In genomic region chr5:79236364-79236969, GRCh38 we compare ENCODE assay signal across 8 cellular contexts. TPM values are rescaled to one million over a fixed set of nuclear protein-coding genes. Genes with fewer than 3 reads are reported as not detected.
DNase-seq lines count a peak whose midpoint lies in the region; ATAC-seq, FAIRE-seq and TF ChIP-seq lines count a peak whose summit lies in the region.

No MANE protein-coding gene starts in this region.

- H3K9me1 ChIP-seq in K562 (ENCODE audit: control insufficient read depth, insufficient read depth, low read length), result no peaks in the 10 kb centered on the region

- H2AFZ ChIP-seq in K562 (ENCODE audit: low read depth, low read length), result peak overlapping the region; percentile 94

- H3K27me3 ChIP-seq in SJSA1 (replicated peaks) (no peaks in the 10 kb centered on the region), K562 (ENCODE audit: control insufficient read depth in 2 of 2, insufficient read depth in 2 of 2, low read length in 2 of 2) (no peaks in the 10 kb centered on the region)

- BruUV-seq in K562 (replicated peaks; lab: Mats Ljungman, UMichigan), result no TSS peak

- peak; percentile 19 for DNase-seq in AG08395 (ENCODE audit: low spot score)
- no peak for DNase-seq in SJSA1 (ENCODE audit: low read depth in 1 of 2, low spot score in 2 of 2)
- peak; percentile 43 to 58 (median 50) for DNase-seq in K562 (ENCODE audit: extremely low read depth in 1 of 4, low spot score in 3 of 4)
- peak; percentile 72 for DNase-seq in iPS-NIHi11 (ENCODE audit: low spot score)
- DNase-seq in stimulated activated CD4-positive, alpha-beta T cell treated with anti-CD3 and anti-CD28 coated beads, Interleukin-15, amount 100 ng/mL, for 1 hour (ENCODE audit: low read depth in 1 of 2, low spot score in 1 of 2), result peak; percentile 14 to 15
- DNase-seq in G401 (ENCODE audit: low spot score), result no peak

- no peak for FAIRE-seq in K562 (lab: Jason Lieb, UNC)

- peak overlapping the region; percentile 13; the same call in 1 of the 2 replicates for H3K27ac ChIP-seq in SJSA1
- peak overlapping the region; percentile 73 for H3K27ac ChIP-seq in K562 (ENCODE audit: extremely low read depth, low read depth, low read length)

- no peak for TF ChIP-seq POLR2A in K562 (conservative IDR thresholded peaks at IDR 0.05)

- H3K4me2 ChIP-seq in K562 (ENCODE audit: insufficient read depth, low read length), result peak overlapping the region; percentile 80

- no peak for TF ChIP-seq CTCF in K562 (IDR thresholded peaks at IDR 0.05 in 2 of 3, conservative IDR thresholded peaks at IDR 0.05 in 1 of 3; ENCODE audit: insufficient read depth in 2 of 3, low read depth in 1 of 3, low read length in 3 of 3)

- WGBS in K562 (ENCODE audit: insufficient coverage, low coverage, missing lambda C conversion rate), result 1% methylated on average over 51 of the region's 77 CpGs

- H3K9me3 ChIP-seq in SJSA1 (replicated peaks) (no peaks in the 10 kb centered on the region), K562 (replicated peaks; ENCODE audit: control insufficient read depth, insufficient read depth, low read depth, low read length) (no peaks in the 10 kb centered on the region)

- H3K4me1 ChIP-seq in SJSA1 (replicated peaks) (peaks cover 26% of the 10 kb centered on the region), K562 (replicated peaks in 1 of 2; ENCODE audit: control insufficient read depth in 2 of 2, insufficient read depth in 2 of 2, low read length in 2 of 2) (peaks cover 0 to 20% of the 10 kb centered on the region in 2 experiments; a peak in 3 of 5 replicates)

- POLR2A ChIA-PET in K562 (lab: Yijun Ruan, JAX), result interaction anchor here (0.6 to 2.4 kb wide), 9 partner anchors 10 to 242 kb away, joined by 3 to 16 read pairs (median 3); no protein-coding TSS in a partner anchor

- TF ChIP-seq EP300 in K562 (IDR thresholded peaks at IDR 0.05; ENCODE audit: low read length), result no peak

- intact Hi-C loops in K562 (cut with micrococcal nuclease), result loop anchor here (5.0 kb wide), 2 partner anchors 104 to 276 kb away; partner anchors contain the start of gene HOMER1

- H4K20me1 ChIP-seq in K562 (replicated peaks; ENCODE audit: control insufficient read depth, insufficient read depth, low read length), result no peaks in the 10 kb centered on the region

- peaks cover 4% of the 10 kb centered on the region for H3K36me3 ChIP-seq in SJSA1
- no peaks in the 10 kb centered on the region for H3K36me3 ChIP-seq in K562 (ENCODE audit: control insufficient read depth, insufficient read depth, low read length)

- in situ Hi-C loops in K562 (cut with MboI) (no loop called here), G401 (cut with HindIII; ENCODE audit: low sequenced_read_pairs) (no loop called here)

- TF ChIP-seq RAD21 in K562 (CRISPR knock-in tag; conservative IDR thresholded peaks at IDR 0.05 in 1 of 2, IDR thresholded peaks at IDR 0.05 in 1 of 2), result no peak

- CTCF ChIA-PET in K562 (lab: Yijun Ruan, JAX; ENCODE audit: low intra/inter-chr PET ratio), result interaction anchor here (0.7 kb wide), 1 partner anchor 349 kb away, joined by 3 read pairs; no protein-coding TSS in a partner anchor

- H3K4me3 ChIP-seq in SJSA1 (peak overlapping the region; percentile 91), K562 (peak overlapping the region; percentile 52)

- peak; percentile 11 for ATAC-seq in GM18861 (IDR thresholded peaks at IDR 0.05; ENCODE audit: unreplicated experiment)
- peak; percentile 26 for ATAC-seq in HG03066 (IDR thresholded peaks at IDR 0.05; ENCODE audit: low read depth, unreplicated experiment)
- peak; percentile 23 for ATAC-seq in K562

- peaks cover 44% of the 10 kb centered on the region for H3K79me2 ChIP-seq in K562 (ENCODE audit: control insufficient read depth, insufficient read depth, low read length)

- H3K9ac ChIP-seq in K562 (ENCODE audit: insufficient read depth in 1 of 2, low read depth in 2 of 2, low read length in 2 of 2), result peak overlapping the region; percentile 74 to 94

TF ChIP-seq in K562, 482 proteins besides CTCF, POLR2A, EP300 and RAD21 (continues in another document):
- TF ChIP-seq CC2D1A (IDR thresholded peaks at IDR 0.05), result no peak
- no peak for TF ChIP-seq ZBTB43 (CRISPR knock-in tag; IDR thresholded peaks at IDR 0.05)
- no peak for TF ChIP-seq TCF3 (CRISPR knock-in tag; IDR thresholded peaks at IDR 0.05)
- no peak for TF ChIP-seq ZNF512 (tag; IDR thresholded peaks at IDR 0.05)
- no peak for TF ChIP-seq FOXK2 (conservative IDR thresholded peaks at IDR 0.05 in 1 of 2, IDR thresholded peaks at IDR 0.05 in 1 of 2; ENCODE audit: low read depth in 2 of 2)
- TF ChIP-seq FOXK1 (CRISPR knock-in tag; IDR thresholded peaks at IDR 0.05; ENCODE audit: borderline replicate concordance), result no peak
- TF ChIP-seq ZBTB17 (CRISPR knock-in tag; IDR thresholded peaks at IDR 0.05), result peak; percentile 23; the same call in 1 of the 2 replicates
- no peak for TF ChIP-seq POLR2H (tag; IDR thresholded peaks at IDR 0.05; ENCODE audit: low read depth)
- no peak for TF ChIP-seq BRF1 (IDR thresholded peaks at IDR 0.05; ENCODE audit: borderline replicate concordance, extremely low read depth, insufficient read length)
- no peak for TF ChIP-seq GTF2A2 (tag; IDR thresholded peaks at IDR 0.05)
- TF ChIP-seq MNT (conservative IDR thresholded peaks at IDR 0.05), result no peak

RNA-seq across cellular contexts. Expression of gene JMY, which starts 0.5 kb away (rescaled TPM):
- 2.3 and 2.9 TPM in 2 replicates for total RNA-seq in SJSA1 (2014; rRNA removed; shearing (Covaris generic))
- 3.2 and 10.4 TPM in 2 replicates for total RNA-seq in K562 (2011; cell fraction: chromatin; rRNA removed; ENCODE audit: low replicate concordance)
- total RNA-seq in K562 (2011; cell fraction: nucleolus; rRNA removed), result 2.8 and 3.8 TPM in 2 replicates
- 5.1 and 7.3 TPM in 2 replicates for total RNA-seq in K562 (2011; cell fraction: nucleoplasm; rRNA removed)
- total RNA-seq in K562 (2014; rRNA removed) (4.5 and 4.7 TPM in 2 replicates), K562 (2014; rRNA removed; fragmentation: Illumina TruSeq; extraction: Trizol) (5.2 and 6.5 TPM in 2 replicates), K562 (2015; rRNA removed; fragmentation: Illumina TruSeq; extraction: Trizol) (2.3 and 2.5 TPM in 2 replicates), K562 (2021) (4.6 and 5.5 TPM in 2 replicates)
- polyA plus RNA-seq in K562 (2011; rRNA removed) (2.3 and 2.5 TPM in 2 replicates), K562 (2014; fragmentation: Illumina TruSeq; extraction: Trizol) (3.7 and 3.9 TPM in 2 replicates), K562 (2014; fragmentation: Nextera tagmentation; extraction: Ambion mirVana) (1 to 10 TPM; 1.1 TPM), K562 (2014; rRNA removed) (2.8 and 3.9 TPM in 2 replicates)
- polyA plus RNA-seq in K562 (2011; cell fraction: cytosol; rRNA removed), result 0.34 and 1.0 TPM in 2 replicates
- 2.5 and 4.0 TPM in 2 replicates for polyA plus RNA-seq in K562 (2011; cell fraction: nucleus; rRNA removed)
- polyA plus RNA-seq in K562 (2012), result 2.0 and 4.4 TPM in 2 replicates
- 4.7 and 6.1 TPM in 2 replicates for polyA minus RNA-seq in K562 (2011; rRNA and poly(A)+ RNA removed)
- polyA minus RNA-seq in K562 (2011; cell fraction: cytosol; rRNA and poly(A)+ RNA removed), result 2.6 TPM in 2 replicates
- 3.1 and 5.4 TPM in 2 replicates for polyA minus RNA-seq in K562 (2011; cell fraction: nucleus; rRNA and poly(A)+ RNA removed)
- 5.2 and 7.2 TPM in 2 replicates for total RNA-seq in G401 (2014; rRNA removed; shearing (Covaris generic))

Comparison
In these comparisons a context has a peak if more than half of its experiments do, and no peak if none do; other contexts are left out.
1. DNase-seq: peak in AG08395 (single experiment), K562 (4 of 4), iPS-NIHi11 (single experiment) and stimulated activated CD4-positive, alpha-beta T cell treated with anti-CD3 and anti-CD28 coated beads, Interleukin-15, amount 100 ng/mL, for 1 hour (2 of 2); none in SJSA1 (0 of 2) and G401 (single experiment).
2. Peak in every context shown above with its lines, with median percentiles within 50 percentile points of each other: ATAC-seq.